ENCODE assay signal across 8 cellular contexts in the genomic region with DNA sequence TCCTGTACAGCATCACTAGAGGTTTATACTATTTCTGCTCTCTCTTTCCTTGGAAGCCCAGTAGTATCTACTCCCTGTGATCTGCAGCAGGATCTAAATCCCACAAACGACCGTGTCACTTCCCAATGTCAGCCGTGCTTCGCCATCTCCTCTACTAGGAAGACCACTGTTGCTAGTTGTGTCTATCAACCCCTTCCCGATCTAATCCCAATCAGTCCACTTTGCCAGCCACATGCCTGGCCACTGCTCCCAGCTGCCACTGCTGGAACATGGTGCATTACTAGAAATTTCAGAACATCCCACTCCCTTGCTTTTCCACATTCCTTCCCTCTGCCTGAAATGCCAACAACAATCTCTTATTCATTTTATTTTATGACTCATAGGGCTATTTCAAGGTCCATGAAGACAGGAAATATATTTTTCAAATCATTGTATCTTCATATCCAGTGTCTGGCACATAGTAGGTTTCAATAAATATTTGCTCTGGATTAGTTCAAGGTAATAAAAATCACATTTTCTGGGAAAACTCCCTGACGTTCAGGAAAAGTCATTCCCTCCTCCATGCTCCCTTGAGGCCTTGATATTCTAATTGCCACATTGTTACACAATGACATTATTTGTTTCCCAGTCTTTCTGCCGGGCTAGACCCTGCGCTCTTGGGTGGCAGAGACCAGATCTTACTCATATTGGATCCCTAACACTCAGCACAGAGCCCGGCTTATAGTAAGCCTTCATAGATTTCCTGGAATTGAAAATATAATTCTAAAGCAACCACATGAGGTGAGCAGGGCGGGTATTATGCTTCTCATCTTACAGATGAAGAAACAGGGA. TPM values are rescaled to one million over a fixed set of nuclear protein-coding genes. Genes with fewer than 3 reads are reported as not detected.
DNase-seq lines count a peak whose midpoint lies in the region; ATAC-seq, FAIRE-seq and TF ChIP-seq lines count a peak whose summit lies in the region.

No MANE protein-coding gene starts in this region.

- DNase-seq in HCT116 (ENCODE audit: low read depth, low spot score) (no peak), glutamatergic neuron (no peak), stomach (no peak), NCI-H146 treated with DMSO at 0.1 percent for 48 hours (lab: John Stamatoyannopoulos, UW; ENCODE audit: unreplicated experiment) (no peak), GM12891 (ENCODE audit: insufficient read length, low spot score) (no peak)
- no peak for DNase-seq in stimulated activated CD4-positive, alpha-beta T cell treated with anti-CD3 and anti-CD28 coated beads, Interleukin-12 subunit alpha, Interleukin-12 subunit beta, amount 100 ng/mL, for 4 hours

- H3K36me3 Mint-ChIP-seq in activated T-helper 17 cell treated with anti-CD3 and anti-CD28 coated beads, Interleukin-2, amount 50 U/mL, for 72 hours (ENCODE audit: low read depth), result peaks cover 25% of the 10 kb centered on the region
- peaks cover 5% of the 10 kb centered on the region for H3K36me3 Mint-ChIP-seq in glutamatergic neuron (ENCODE audit: unreplicated experiment)

- POLR2A ChIA-PET in HCT116 (lab: Charles Lee), result no interaction called here

- peak overlapping the region; percentile 66 for H2AFZ ChIP-seq in HCT116 (ENCODE audit: low read depth, low read length, poor library complexity, severe bottlenecking)

- H4K20me1 ChIP-seq in HCT116 (ENCODE audit: insufficient read depth), result no peaks in the 10 kb centered on the region

- no peak for TF ChIP-seq POLR2A in HCT116 (IDR thresholded peaks at IDR 0.05; ENCODE audit: borderline replicate concordance, extremely low read depth, insufficient read depth, insufficient read length)
- no peak for TF ChIP-seq POLR2A in stomach (IDR thresholded peaks at IDR 0.05)
- TF ChIP-seq POLR2A in GM12891 (IDR thresholded peaks at IDR 0.05; ENCODE audit: low read depth, low read length), result no peak

- H3K4me3 ChIP-seq in HCT116 (replicated peaks in 1 of 2; ENCODE audit: low read depth in 1 of 2, low read length in 2 of 2) (peak overlapping the region in 1 of 2 experiments; percentile 78; a peak in 1 of 4 replicates), stomach (no peak overlapping the region)

- H3K9me3 Mint-ChIP-seq in activated T-helper 17 cell treated with anti-CD3 and anti-CD28 coated beads, Interleukin-2, amount 50 U/mL, for 72 hours, result no peaks in the 10 kb centered on the region
- peaks cover 22% of the 10 kb centered on the region for H3K9me3 Mint-ChIP-seq in glutamatergic neuron (ENCODE audit: unreplicated experiment)

- peak overlapping the region; percentile 98 for H3K4me2 ChIP-seq in HCT116 (ENCODE audit: low read length)

- no peak overlapping the region for H3K9ac ChIP-seq in HCT116 (ENCODE audit: low read length)

- FAIRE-seq in GM12891 (lab: Jason Lieb, UNC), result no peak

- ATAC-seq in HCT116 (no peak), GM19035 (IDR thresholded peaks at IDR 0.05; ENCODE audit: unreplicated experiment) (no peak)
- no peak for ATAC-seq in activated T-helper 17 cell treated with anti-CD3 and anti-CD28 coated beads, Interleukin-2, amount 50 U/mL, for 72 hours (replicated peaks)

- no peaks in the 10 kb centered on the region for H3K36me3 ChIP-seq in HCT116 (ENCODE audit: control insufficient read depth in 1 of 2, insufficient read depth in 2 of 2, low read length in 2 of 2)
- no peaks in the 10 kb centered on the region for H3K36me3 ChIP-seq in stomach

- RAD21 ChIA-PET in HCT116 (lab: Charles Lee; ENCODE audit: low non-redundant PET in 1 of 2, low total read pairs in 2 of 2, uncharacterized antibody in 2 of 2, unreplicated experiment in 2 of 2), result interaction anchor here in 1 of 2 experiments (0.8 kb wide), 1 partner anchor 537 kb away, joined by 4 read pairs; no protein-coding TSS in a partner anchor

- no peak for TF ChIP-seq EP300 in stomach (IDR thresholded peaks at IDR 0.05)

- H3K79me2 ChIP-seq in HCT116 (ENCODE audit: insufficient read depth, low read length), result no peaks in the 10 kb centered on the region

- peaks cover 18 to 29% of the 10 kb centered on the region in 2 experiments for H3K4me1 ChIP-seq in HCT116 (ENCODE audit: control insufficient read depth in 1 of 2, insufficient read depth in 2 of 2, low read length in 2 of 2)
- H3K4me1 ChIP-seq in stomach, result peaks cover 17 to 34% (median 24%) of the 10 kb centered on the region in 4 donors

- peak overlapping the region; percentile 93 for H3K27ac Mint-ChIP-seq in activated T-helper 17 cell treated with anti-CD3 and anti-CD28 coated beads, Interleukin-2, amount 50 U/mL, for 72 hours
- no peak overlapping the region for H3K27ac Mint-ChIP-seq in glutamatergic neuron (ENCODE audit: unreplicated experiment)

- H3K27me3 Mint-ChIP-seq in activated T-helper 17 cell treated with anti-CD3 and anti-CD28 coated beads, Interleukin-2, amount 50 U/mL, for 72 hours, result no peaks in the 10 kb centered on the region
- H3K27me3 Mint-ChIP-seq in glutamatergic neuron (ENCODE audit: unreplicated experiment), result peaks cover 20% of the 10 kb centered on the region

- BruUV-seq in HCT116 (replicated peaks; lab: Mats Ljungman, UMichigan), result no TSS peak

- CTCF ChIA-PET in HCT116 (lab: Charles Lee), result interaction anchor here (1.7 to 3.2 kb wide), 5 partner anchors 216 to 885 kb away, joined by 7 to 29 read pairs (median 14); no protein-coding TSS in a partner anchor

- TF ChIP-seq CTCF in HCT116 (IDR thresholded peaks at IDR 0.05 in 2 of 3, conservative IDR thresholded peaks at IDR 0.05 in 1 of 3; ENCODE audit: borderline replicate concordance in 1 of 3, insufficient read depth in 1 of 3, low read depth in 2 of 3, low read length in 2 of 3) (no peak), glutamatergic neuron (IDR thresholded peaks at IDR 0.05; ENCODE audit: partially characterized antibody, unreplicated experiment) (no peak), stomach (IDR thresholded peaks at IDR 0.05) (no peak)

- WGBS in stomach, 5 donors, result 67 to 74% (median 70%) methylated on average over 10 of the region's 10 CpGs

- H3K27ac ChIP-seq in HCT116 (ENCODE audit: low read depth, low read length) (peak overlapping the region; percentile 45), stomach (peak overlapping the region; percentile 92 to 97 (median 95))

- H3K27me3 ChIP-seq in HCT116 (ENCODE audit: insufficient read depth, low read length), result no peaks in the 10 kb centered on the region
- peaks cover 0 to 14% (median 0%) of the 10 kb centered on the region in 3 donors for H3K27me3 ChIP-seq in stomach

- H3K9me3 ChIP-seq in HCT116 (ENCODE audit: control insufficient read depth in 1 of 2, insufficient read depth in 1 of 2, low read depth in 1 of 2, low read length in 2 of 2) (no peaks in the 10 kb centered on the region), stomach (no peaks in the 10 kb centered on the region)

- H3K4me3 Mint-ChIP-seq in activated T-helper 17 cell treated with anti-CD3 and anti-CD28 coated beads, Interleukin-2, amount 50 U/mL, for 72 hours, result peak overlapping the region; percentile 98
- H3K4me3 Mint-ChIP-seq in glutamatergic neuron (ENCODE audit: unreplicated experiment), result peak overlapping the region; percentile 21

- H3K4me1 Mint-ChIP-seq in activated T-helper 17 cell treated with anti-CD3 and anti-CD28 coated beads, Interleukin-2, amount 50 U/mL, for 72 hours, result peaks cover 52% of the 10 kb centered on the region
- peaks cover 6% of the 10 kb centered on the region for H3K4me1 Mint-ChIP-seq in glutamatergic neuron (ENCODE audit: low read depth, unreplicated experiment)

- intact Hi-C loops in HCT116 (cut with micrococcal nuclease) (loop anchor here (5.0 to 10.0 kb wide), 4 partner anchors 218 to 540 kb away; no protein-coding TSS in a partner anchor), stomach (cut with DNase I; ENCODE audit: low total_unique reads) (loop anchor here (10.0 kb wide), 1 partner anchor 880 kb away; no protein-coding TSS in a partner anchor)

- H3K9me2 ChIP-seq in HCT116 (ENCODE audit: insufficient read depth), result no peaks in the 10 kb centered on the region

- no peak for TF ChIP-seq RAD21 in HCT116 (IDR thresholded peaks at IDR 0.05; ENCODE audit: low read depth)

TF ChIP-seq in HCT116, 20 proteins besides CTCF, POLR2A, EP300 and RAD21 (continues in another document):
- TF ChIP-seq EGR1 (IDR thresholded peaks at IDR 0.05; ENCODE audit: low read depth), result no peak
- TF ChIP-seq EZH2phosphoT487 (IDR thresholded peaks at IDR 0.05; ENCODE audit: borderline replicate concordance), result no peak
- TF ChIP-seq, protein P1, sequence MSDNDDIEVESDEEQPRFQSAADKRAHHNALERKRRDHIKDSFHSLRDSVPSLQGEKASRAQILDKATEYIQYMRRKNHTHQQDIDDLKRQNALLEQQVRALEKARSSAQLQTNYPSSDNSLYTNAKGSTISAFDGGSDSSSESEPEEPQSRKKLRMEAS (IDR thresholded peaks at IDR 0.05), result peak; percentile 41; the same call in 1 of the 2 replicates
- TF ChIP-seq ZFX (IDR thresholded peaks at IDR 0.05), result no peak
- no peak for TF ChIP-seq TCF7L2 (IDR thresholded peaks at IDR 0.05; ENCODE audit: borderline replicate concordance, extremely low read depth, insufficient read depth, insufficient read length)
- TF ChIP-seq FOSL1 (IDR thresholded peaks at IDR 0.05; ENCODE audit: low read depth), result peak; percentile 61; the same call in 1 of the 2 replicates
- peak; percentile 64 for TF ChIP-seq SP1 (IDR thresholded peaks at IDR 0.05; ENCODE audit: low read depth)
- TF ChIP-seq JUND (IDR thresholded peaks at IDR 0.05), result peak; percentile 56

TF ChIP-seq in GM12891, 5 proteins besides CTCF, POLR2A, EP300 and RAD21:
- TF ChIP-seq PAX5 (IDR thresholded peaks at IDR 0.05; ENCODE audit: insufficient read depth, low read length, severe bottlenecking) (no peak), POU2F2 (IDR thresholded peaks at IDR 0.05; ENCODE audit: low read depth, low read length) (no peak), TAF1 (IDR thresholded peaks at IDR 0.05; ENCODE audit: low read depth, low read length) (no peak), POLR2AphosphoS5 (IDR thresholded peaks at IDR 0.05; ENCODE audit: low read depth, low read length) (no peak), SPI1 (IDR thresholded peaks at IDR 0.05; ENCODE audit: low read depth, low read length) (no peak)
TF ChIP-seq in GM12891: peak in this region for 0.

RNA-seq across cellular contexts. Expression of a gene that starts 2.1 kb away (rescaled TPM):
- total RNA-seq in HCT116 (2021; ENCODE audit: unreplicated experiment) (12.4 TPM), glutamatergic neuron (ENCODE audit: unreplicated experiment) (131 TPM), stomach (100 to 1,000 TPM in 2 of 5 donors, 10 to 100 TPM in 2, 1 to 10 TPM in 1; 6.4 to 226 (median 91.0) TPM)
- polyA plus RNA-seq in HCT116 (2012), result 10.9 and 11.7 TPM in 2 replicates
- total RNA-seq in activated T-helper 17 cell treated with anti-CD3 and anti-CD28 coated beads, Interleukin-2, amount 50 U/mL, for 72 hours, result 10 to 100 TPM; 17.3 to 17.4 TPM
- 10 to 100 TPM; 26.4 to 33.6 (median 29.8) TPM for polyA plus RNA-seq in stomach
- polyA plus RNA-seq in GM12891 (2012; ENCODE audit: low read depth, missing spikeins), result 5.0 TPM
